8 cellular contexts compared by ENCODE assay signal in genomic region chr17:67246398-67246647, GRCh38. TPM values are rescaled to one million over a fixed set of nuclear protein-coding genes. Genes with fewer than 3 reads are reported as not detected.
DNase-seq lines count a peak whose midpoint lies in the region; ATAC-seq and TF ChIP-seq lines count a peak whose summit lies in the region.

No MANE protein-coding gene starts in this region.

- peak overlapping the region; percentile 88 for H3K27ac ChIP-seq in A673 (ENCODE audit: low read depth, low read length, poor library complexity, severe bottlenecking)
- H3K27ac ChIP-seq in HUES48 (ENCODE audit: low read depth, low read length): peak overlapping the region; percentile 89
- peak overlapping the region; percentile 54 to 96 for H3K27ac ChIP-seq in breast epithelium

- DNase-seq in A673 (ENCODE audit: low spot score): no peak
- DNase-seq in breast epithelium (ENCODE audit: low spot score in 2 of 2): no peak
- no peak for DNase-seq in mucosa of descending colon
- DNase-seq in GM19240 (ENCODE audit: insufficient read length, low spot score): no peak
- DNase-seq in pons (ENCODE audit: low spot score): no peak

- peak overlapping the region; percentile 91 for H3K9ac ChIP-seq in HUES48 (ENCODE audit: low read depth, low read length)

- peaks cover 5% of the 10 kb centered on the region for H3K36me3 ChIP-seq in A673 (ENCODE audit: insufficient read depth, low read length, poor library complexity, severe bottlenecking)
- peaks cover 7% of the 10 kb centered on the region for H3K36me3 ChIP-seq in HUES48 (ENCODE audit: control insufficient read depth, insufficient read depth, low read length)
- no peaks in the 10 kb centered on the region for H3K36me3 ChIP-seq in breast epithelium
- no peaks in the 10 kb centered on the region for H3K36me3 ChIP-seq in mucosa of descending colon (ENCODE audit: low read depth)

- H3K9me3 ChIP-seq in A673 (ENCODE audit: low read depth, low read length, poor library complexity, severe bottlenecking) (no peaks in the 10 kb centered on the region), HUES48 (ENCODE audit: control insufficient read depth, insufficient read depth, low read length) (no peaks in the 10 kb centered on the region), breast epithelium (no peaks in the 10 kb centered on the region), mucosa of descending colon (no peaks in the 10 kb centered on the region)

- TF ChIP-seq POLR2A in breast epithelium (IDR thresholded peaks at IDR 0.05): no peak

- no peak for ATAC-seq in mucosa of descending colon
- ATAC-seq in HG02642 (IDR thresholded peaks at IDR 0.05; ENCODE audit: poor library complexity, unreplicated experiment): no peak
- ATAC-seq in GM18511 (IDR thresholded peaks at IDR 0.05; ENCODE audit: unreplicated experiment): no peak

- POLR2A ChIA-PET in A673 (lab: Charles Lee; ENCODE audit: low non-redundant PET): no interaction called here

- H3K4me3 ChIP-seq in A673 (ENCODE audit: low read depth, low read length, poor library complexity, severe bottlenecking) (peak overlapping the region; percentile 88), HUES48 (ENCODE audit: low read depth, low read length) (peak overlapping the region; percentile 86), breast epithelium (peak overlapping the region; percentile 86 to 99 (median 98)), mucosa of descending colon (peak overlapping the region; percentile 97)

- intact Hi-C loops in A673 (cut with micrococcal nuclease; ENCODE audit: unreplicated experiment) (no loop called here), breast epithelium (cut with DNase I; ENCODE audit: low total_unique reads) (no loop called here), mucosa of descending colon (cut with DNase I, micrococcal nuclease) (no loop called here)

- H3K4me1 ChIP-seq in A673 (ENCODE audit: insufficient read depth, low read length, poor library complexity, severe bottlenecking): peaks cover 14% of the 10 kb centered on the region
- H3K4me1 ChIP-seq in HUES48 (ENCODE audit: control insufficient read depth, insufficient read depth, low read length): peaks cover 25% of the 10 kb centered on the region
- peaks cover 0 to 4% of the 10 kb centered on the region in 2 donors for H3K4me1 ChIP-seq in breast epithelium
- H3K4me1 ChIP-seq in mucosa of descending colon (ENCODE audit: low read depth): peaks cover 13% of the 10 kb centered on the region

- CTCF ChIA-PET in A673 (lab: Charles Lee): no interaction called here

- BruUV-seq in A673 (replicated peaks; lab: Mats Ljungman, UMichigan): no TSS peak

- H3K27me3 ChIP-seq in A673 (replicated peaks; ENCODE audit: insufficient read depth, low read depth, low read length, poor library complexity) (no peaks in the 10 kb centered on the region), HUES48 (ENCODE audit: control insufficient read depth, insufficient read depth, low read length) (no peaks in the 10 kb centered on the region), breast epithelium (no peaks in the 10 kb centered on the region)

- TF ChIP-seq CTCF in A673 (conservative IDR thresholded peaks at IDR 0.05; ENCODE audit: low read depth, low read length) (no peak), breast epithelium (IDR thresholded peaks at IDR 0.05) (no peak), mucosa of descending colon (IDR thresholded peaks at IDR 0.05) (no peak)

RNA-seq across cellular contexts. Expression of gene HELZ, which starts 1.3 kb away (rescaled TPM):
- 49.1 and 57.3 TPM in 2 replicates for total RNA-seq in A673 (2021)
- 100 to 1,000 TPM in 1 of 3 donors, 10 to 100 TPM in 2; 66.5 to 104 (median 79.8) TPM for total RNA-seq in breast epithelium
- total RNA-seq in mucosa of descending colon: 10 to 100 TPM; 43.2 to 65.3 (median 43.3) TPM
